ENCODE assay signal across 8 cellular contexts in genomic region chr18:62524443-62525200, GRCh38. TPM values are rescaled to one million over a fixed set of nuclear protein-coding genes. Genes with fewer than 3 reads are reported as not detected.
DNase-seq lines count a peak whose midpoint lies in the region; ATAC-seq and TF ChIP-seq lines count a peak whose summit lies in the region.

No MANE protein-coding gene starts in this region.

- TF ChIP-seq CTCF in SU-DHL-6 (IDR thresholded peaks at IDR 0.05; ENCODE audit: insufficient read depth, low read length, poor library complexity, severe bottlenecking), result no peak

- H3K4me1 ChIP-seq in HUES6 (ENCODE audit: control insufficient read depth, insufficient read depth, low read length), result peaks cover 23% of the 10 kb centered on the region

- in situ Hi-C loops in G401 (cut with HindIII; ENCODE audit: low sequenced_read_pairs), result no loop called here

- peak overlapping the region; percentile 94 for H3K4me3 ChIP-seq in HUES6 (ENCODE audit: low read depth, low read length)
- peak overlapping the region; percentile 61 for H3K4me3 ChIP-seq in SU-DHL-6 (ENCODE audit: insufficient read depth, low read length, poor library complexity, severe bottlenecking)

- H3K79me2 ChIP-seq in SU-DHL-6 (ENCODE audit: insufficient read depth, low read length), result peaks cover 57% of the 10 kb centered on the region

- H3K27me3 ChIP-seq in HUES6 (ENCODE audit: control insufficient read depth, insufficient read depth, low read length) (peaks cover 44% of the 10 kb centered on the region), SU-DHL-6 (ENCODE audit: low read length) (no peaks in the 10 kb centered on the region)

- ATAC-seq in sciatic nerve (peak; percentile 20), HG03460 (IDR thresholded peaks at IDR 0.05; ENCODE audit: unreplicated experiment) (no peak)

- peaks cover 38% of the 10 kb centered on the region for H3F3A ChIP-seq in SU-DHL-6 (ENCODE audit: insufficient read depth)

- H3K9me3 ChIP-seq in HUES6 (ENCODE audit: control insufficient read depth, insufficient read depth, low read depth, low read length) (no peaks in the 10 kb centered on the region), SU-DHL-6 (ENCODE audit: insufficient read depth, low read length) (no peaks in the 10 kb centered on the region)

- H3K9ac ChIP-seq in HUES6 (ENCODE audit: low read length) (peak overlapping the region; percentile 71), SU-DHL-6 (ENCODE audit: low read length) (peak overlapping the region; percentile 94)

- H3K36me3 ChIP-seq in HUES6 (ENCODE audit: control insufficient read depth, insufficient read depth, low read length) (no peaks in the 10 kb centered on the region), SU-DHL-6 (ENCODE audit: low read length) (no peaks in the 10 kb centered on the region)

- H2AFZ ChIP-seq in SU-DHL-6 (ENCODE audit: low read depth, low read length, severe bottlenecking), result peak overlapping the region; percentile 25

- H3K9me2 ChIP-seq in SU-DHL-6 (replicated peaks; ENCODE audit: insufficient read depth, low read length), result no peaks in the 10 kb centered on the region

- H3K27ac ChIP-seq in HUES6 (ENCODE audit: low read depth, low read length) (no peak overlapping the region), SU-DHL-6 (ENCODE audit: low read depth, low read length) (peak overlapping the region; percentile 92)

- peak; percentile 71 for DNase-seq in G401 (ENCODE audit: low spot score)
- peak in 55 of 58 donors; percentile 8 to 85 (median 57) for DNase-seq in anterior cingulate cortex (lab: John Stamatoyannopoulos, UW)
- DNase-seq in hypothalamus (lab: John Stamatoyannopoulos, UW), result peak in 48 of 51 donors; percentile 16 to 89 (median 50)
- peak; percentile 73 for DNase-seq in sciatic nerve (ENCODE audit: low spot score)
- no peak for DNase-seq in HuH-7 (ENCODE audit: low spot score)

- intact Hi-C loops in sciatic nerve (cut with DNase I), result no loop called here

- H3K4me2 ChIP-seq in SU-DHL-6 (ENCODE audit: low read depth, low read length, poor library complexity, severe bottlenecking), result peak overlapping the region; percentile 96

- H4K20me1 ChIP-seq in SU-DHL-6 (ENCODE audit: low read depth, low read length), result no peaks in the 10 kb centered on the region

RNA-seq across cellular contexts. Expression of gene ZCCHC2, which starts 1.8 kb away (rescaled TPM):
- 18.0 and 27.0 TPM in 2 replicates for total RNA-seq in G401 (2014; rRNA removed; shearing (Covaris generic))
- total RNA-seq in sciatic nerve, result 35.5 TPM
